ENCODE assay signal across 12 cellular contexts in genomic region chr21:45865106-45865835, GRCh38.
A peak's percentile ranks its signal among the peaks of the same experiment; 100 is the strongest.
DNase-seq lines count a peak whose midpoint lies in the region; ATAC-seq, FAIRE-seq and TF ChIP-seq lines count a peak whose summit lies in the region.
"Had no signal": no experiment of that assay in that cellular context is flagged by ENCODE, and none has a peak within 500 bp of the region (broad histone marks: within the 10 kb centered on the region; RNA-seq: fewer than 3 reads in every experiment).

No MANE protein-coding gene starts in this region.

- H3K4me1 ChIP-seq in HCT116 (ENCODE audit: control insufficient read depth in 1 of 2, insufficient read depth in 2 of 2, low read length in 2 of 2) (peaks cover 0 to 10% of the 10 kb centered on the region in 2 experiments; a peak in 2 of 4 replicates), astrocyte (ENCODE audit: insufficient read depth, low read length) (peaks cover 38% of the 10 kb centered on the region)

- peak; percentile 63; the same call in 1 of the 2 replicates for ATAC-seq in HCT116
- no peak for ATAC-seq in activated CD4-positive, alpha-beta T cell treated with anti-CD3 and anti-CD28 coated beads for 36 hours
- no peak for ATAC-seq in GM21717 (IDR thresholded peaks at IDR 0.05; ENCODE audit: unreplicated experiment)
- no peak for ATAC-seq in HG02759 (IDR thresholded peaks at IDR 0.05; ENCODE audit: unreplicated experiment)

- intact Hi-C loops in HCT116 (cut with micrococcal nuclease), result no loop called here
- intact Hi-C loops in activated CD4-positive, alpha-beta T cell treated with anti-CD3 and anti-CD28 coated beads for 36 hours (cut with DNase I, micrococcal nuclease), result no loop called here

- peaks cover 15% of the 10 kb centered on the region for H3K4me1 Mint-ChIP-seq in astrocyte (ENCODE audit: low read depth, unreplicated experiment)
- no peaks in the 10 kb centered on the region for H3K4me1 Mint-ChIP-seq in activated CD4-positive, alpha-beta T cell treated with anti-CD3 and anti-CD28 coated beads for 36 hours
- H3K4me1 Mint-ChIP-seq: nephron had no signal

- TF ChIP-seq POLR2A in HCT116 (IDR thresholded peaks at IDR 0.05; ENCODE audit: borderline replicate concordance, extremely low read depth, insufficient read depth, insufficient read length), result no peak

- H3K27me3 Mint-ChIP-seq in astrocyte (ENCODE audit: low read depth, unreplicated experiment), result peaks cover 20% of the 10 kb centered on the region
- H3K27me3 Mint-ChIP-seq in activated CD4-positive, alpha-beta T cell treated with anti-CD3 and anti-CD28 coated beads for 36 hours, result no peaks in the 10 kb centered on the region
- H3K27me3 Mint-ChIP-seq: CD4-positive, alpha-beta memory T cell had no signal

- TF ChIP-seq RAD21 in HCT116 (IDR thresholded peaks at IDR 0.05; ENCODE audit: low read depth), result no peak

- RAD21 ChIA-PET in HCT116 (lab: Charles Lee; ENCODE audit: low non-redundant PET in 1 of 2, low total read pairs in 2 of 2, uncharacterized antibody in 2 of 2, unreplicated experiment in 2 of 2), result no interaction called here

- no peak overlapping the region for H3K4me3 Mint-ChIP-seq in astrocyte (ENCODE audit: unreplicated experiment)
- no peak overlapping the region for H3K4me3 Mint-ChIP-seq in activated CD4-positive, alpha-beta T cell treated with anti-CD3 and anti-CD28 coated beads for 36 hours
- H3K4me3 Mint-ChIP-seq: CD4-positive, alpha-beta memory T cell; nephron had no signal

- no TSS peak for BruUV-seq in HCT116 (replicated peaks; lab: Mats Ljungman, UMichigan)

- no peaks in the 10 kb centered on the region for H4K20me1 ChIP-seq in HCT116 (ENCODE audit: insufficient read depth)
- no peaks in the 10 kb centered on the region for H4K20me1 ChIP-seq in astrocyte (ENCODE audit: insufficient read depth, low read length)

- H3K4me2 ChIP-seq in HCT116 (ENCODE audit: low read length) (peak overlapping the region; percentile 20), astrocyte (ENCODE audit: low read length) (peak overlapping the region; percentile 82)

- POLR2A ChIA-PET in AG04450 (lab: Yijun Ruan, JAX) (no interaction called here), HCT116 (lab: Charles Lee) (no interaction called here)
- POLR2A ChIA-PET in activated CD4-positive, alpha-beta T cell treated with anti-CD3 and anti-CD28 coated beads for 36 hours (lab: Charles Lee), result no interaction called here

- CTCF ChIA-PET in AG04450 (lab: Charles Lee) (no interaction called here), HCT116 (lab: Charles Lee) (no interaction called here)
- CTCF ChIA-PET in activated CD4-positive, alpha-beta T cell treated with anti-CD3 and anti-CD28 coated beads for 36 hours (lab: Charles Lee), result no interaction called here

- H2AFZ ChIP-seq in HCT116 (ENCODE audit: low read depth, low read length, poor library complexity, severe bottlenecking) (no peak overlapping the region), astrocyte (ENCODE audit: low read depth, low read length) (no peak overlapping the region)

- no peaks in the 10 kb centered on the region for H3K36me3 Mint-ChIP-seq in astrocyte (ENCODE audit: low read depth, unreplicated experiment)
- H3K36me3 Mint-ChIP-seq in activated CD4-positive, alpha-beta T cell treated with anti-CD3 and anti-CD28 coated beads for 36 hours (ENCODE audit: low read depth), result no peaks in the 10 kb centered on the region
- H3K36me3 Mint-ChIP-seq: CD4-positive, alpha-beta memory T cell had no signal

- H3K36me3 ChIP-seq in HCT116 (ENCODE audit: control insufficient read depth in 1 of 2, insufficient read depth in 2 of 2, low read length in 2 of 2) (no peaks in the 10 kb centered on the region), astrocyte (ENCODE audit: insufficient read depth, low read length) (no peaks in the 10 kb centered on the region)

- H3K27ac ChIP-seq in AG04450 (ENCODE audit: low read depth, low read length) (peak overlapping the region; percentile 85), HCT116 (ENCODE audit: low read depth, low read length) (no peak overlapping the region), astrocyte (ENCODE audit: low read depth, low read length) (peak overlapping the region; percentile 91)

- H3K79me2 ChIP-seq in HCT116 (ENCODE audit: insufficient read depth, low read length) (no peaks in the 10 kb centered on the region), astrocyte (ENCODE audit: insufficient read depth, low read length) (no peaks in the 10 kb centered on the region)

- FAIRE-seq in astrocyte (lab: Jason Lieb, UNC), result peak; percentile 99
- FAIRE-seq: endothelial cell of umbilical vein had no signal

- H3K4me3 ChIP-seq in AG04450 (ENCODE audit: low read depth, low read length) (no peak overlapping the region), HCT116 (replicated peaks in 1 of 2; ENCODE audit: low read depth in 1 of 2, low read length in 2 of 2) (no peak overlapping the region), astrocyte (ENCODE audit: insufficient read depth, low read depth, low read length) (peak overlapping the region; percentile 11)

- TF ChIP-seq CTCF in AG04450 (IDR thresholded peaks at IDR 0.05; ENCODE audit: low read depth, low read length) (no peak), HCT116 (IDR thresholded peaks at IDR 0.05 in 2 of 3, conservative IDR thresholded peaks at IDR 0.05 in 1 of 3; ENCODE audit: borderline replicate concordance in 1 of 3, insufficient read depth in 1 of 3, low read depth in 2 of 3, low read length in 2 of 3) (no peak), astrocyte (IDR thresholded peaks at IDR 0.05; ENCODE audit: insufficient read depth, low read depth, low read length) (no peak)

- peaks cover 37% of the 10 kb centered on the region for H3K9me3 ChIP-seq in AG04450 (ENCODE audit: control insufficient read depth, insufficient read depth, low read length)
- H3K9me3 ChIP-seq in HCT116 (ENCODE audit: control insufficient read depth in 1 of 2, insufficient read depth in 1 of 2, low read depth in 1 of 2, low read length in 2 of 2), result no peaks in the 10 kb centered on the region
- no peaks in the 10 kb centered on the region for H3K9me3 ChIP-seq in astrocyte (ENCODE audit: insufficient read depth, low read depth, low read length)

- peak overlapping the region; percentile 18 for H3K27ac Mint-ChIP-seq in astrocyte (ENCODE audit: unreplicated experiment)
- H3K27ac Mint-ChIP-seq in activated CD4-positive, alpha-beta T cell treated with anti-CD3 and anti-CD28 coated beads for 36 hours, result no peak overlapping the region
- H3K27ac Mint-ChIP-seq: CD4-positive, alpha-beta memory T cell; nephron had no signal

- no peaks in the 10 kb centered on the region for H3K9me2 ChIP-seq in HCT116 (ENCODE audit: insufficient read depth)

- no peaks in the 10 kb centered on the region for H3K27me3 ChIP-seq in AG04450 (ENCODE audit: control insufficient read depth, insufficient read depth, low read length)
- no peaks in the 10 kb centered on the region for H3K27me3 ChIP-seq in HCT116 (ENCODE audit: insufficient read depth, low read length)
- no peaks in the 10 kb centered on the region for H3K27me3 ChIP-seq in astrocyte (ENCODE audit: insufficient read depth, low read length)

- no peak overlapping the region for H3K9ac ChIP-seq in HCT116 (ENCODE audit: low read length)
- H3K9ac ChIP-seq in astrocyte (ENCODE audit: low read length), result peak overlapping the region; percentile 75

- DNase-seq in AG04450 (ENCODE audit: low read depth, low spot score), result peak; percentile 59
- no peak for DNase-seq in HCT116 (ENCODE audit: low read depth, low spot score)
- peak; percentile 96 for DNase-seq in astrocyte (ENCODE audit: low read depth)
- peak; percentile 48 for DNase-seq in islet precursor cell
- DNase-seq in activated CD4-positive, alpha-beta T cell treated with anti-CD3 and anti-CD28 coated beads for 36 hours, result no peak
- DNase-seq in HuH-7 (ENCODE audit: low spot score), result no peak
- DNase-seq: CD4-positive, alpha-beta memory T cell; NCI-H2081 treated with DMSO at 0.1 percent for 48 hours had no signal

- no peaks in the 10 kb centered on the region for H3K9me3 Mint-ChIP-seq in astrocyte (ENCODE audit: unreplicated experiment)
- no peaks in the 10 kb centered on the region for H3K9me3 Mint-ChIP-seq in activated CD4-positive, alpha-beta T cell treated with anti-CD3 and anti-CD28 coated beads for 36 hours (ENCODE audit: low read depth)
- H3K9me3 Mint-ChIP-seq: CD4-positive, alpha-beta memory T cell; nephron had no signal

TF ChIP-seq in HCT116, 20 proteins besides CTCF, POLR2A, EP300 and RAD21:
- TF ChIP-seq SIN3A (IDR thresholded peaks at IDR 0.05; ENCODE audit: low read depth) (no peak), SP1 (IDR thresholded peaks at IDR 0.05; ENCODE audit: low read depth) (no peak), JUND (IDR thresholded peaks at IDR 0.05) (0 out of 2 replicates have a peak, but pooled peaks have one; percentile 26), ELF1 (IDR thresholded peaks at IDR 0.05; ENCODE audit: borderline replicate concordance, low read depth) (no peak), FOSL1 (IDR thresholded peaks at IDR 0.05; ENCODE audit: low read depth) (no peak), EGR1 (IDR thresholded peaks at IDR 0.05; ENCODE audit: low read depth) (no peak)
- TF ChIP-seq, protein P1, sequence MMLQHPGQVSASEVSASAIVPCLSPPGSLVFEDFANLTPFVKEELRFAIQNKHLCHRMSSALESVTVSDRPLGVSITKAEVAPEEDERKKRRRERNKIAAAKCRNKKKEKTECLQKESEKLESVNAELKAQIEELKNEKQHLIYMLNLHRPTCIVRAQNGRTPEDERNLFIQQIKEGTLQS (IDR thresholded peaks at IDR 0.05), result no peak
TF ChIP-seq in HCT116: peak in this region for 1.

Comparison
In these comparisons a context has a peak if more than half of its experiments do, and no peak if none do; other contexts are left out.
1. DNase-seq: peak in AG04450 (single experiment), astrocyte (single experiment) and islet precursor cell (single experiment); none in HCT116 (single experiment), activated CD4-positive, alpha-beta T cell treated with anti-CD3 and anti-CD28 coated beads for 36 hours (single experiment) and HuH-7 (single experiment).